ENCODE assay signal across 34 cellular contexts in genomic region chr7:11456574-11456973, GRCh38.
"Had no signal": no experiment of that assay in that cellular context is flagged by ENCODE, and none has a peak within 500 bp of the region (broad histone marks: within the 10 kb centered on the region; RNA-seq: fewer than 3 reads in every experiment).

No MANE protein-coding gene starts in this region.

- DNase-seq: Karpas-422, Kasumi-1, MG63, MM.1S, MV-4-11, NCI-H1048, NCI-H1092, NCI-H1092 treated with DMSO at 0.1 percent for 48 hours, NCI-H1105, NCI-H1105 treated with DMSO at 0.1 percent for 48 hours, NCI-H1417, NCI-H1417 treated with DMSO at 0.1 percent for 48 hours, NCI-H1436, NCI-H1436 treated with DMSO at 0.1 percent for 48 hours, NCI-H146, NCI-H1694, NCI-H1694 treated with DMSO at 0.1 percent for 48 hours, NCI-H187, NCI-H187 treated with DMSO at 0.1 percent for 48 hours, NCI-H1930, NCI-H2029, NCI-H2029 treated with DMSO at 0.1 percent for 48 hours, NCI-H2081, NCI-H2081 treated with DMSO at 0.1 percent for 48 hours, NCI-H2107, NCI-H2171, NCI-H2171 treated with DMSO at 0.1 percent for 48 hours, NCI-H2227 treated with DMSO at 0.1 percent for 48 hours, NCI-H226, NCI-H345, NCI-H446, NCI-H446 treated with DMSO at 0.1 percent for 48 hours, NCI-H510A, NCI-H510A treated with DMSO at 0.1 percent for 48 hours had no signal

- H3K36me3 ChIP-seq: MG63 had no signal

- H3K27me3 ChIP-seq: MG63 had no signal

- H3K4me3 ChIP-seq: MG63 had no signal

- H3K9me3 ChIP-seq: MG63 had no signal
